Comparison of ENCODE assay signal across 1 cellular context in genomic region chr13:111114362-111115050, GRCh38.
TF ChIP-seq lines count a peak whose summit lies in the region.

No MANE protein-coding gene starts in this region.

TF ChIP-seq in HEK293, 187 proteins besides CTCF, POLR2A, EP300 and RAD21 (continued from another document):
- TF ChIP-seq ZNF391 (tag by site-specific recombination; IDR thresholded peaks at IDR 0.05; ENCODE audit: borderline replicate concordance, low read depth), result no peak
- no peak for TF ChIP-seq PRDM6 (tag by site-specific recombination; IDR thresholded peaks at IDR 0.05)
- TF ChIP-seq PRDM4 (tag by site-specific recombination; IDR thresholded peaks at IDR 0.05), result no peak
- peak; percentile 69; the same call in 1 of the 2 replicates for TF ChIP-seq ZNF76 (tag by site-specific recombination; IDR thresholded peaks at IDR 0.05; ENCODE audit: borderline replicate concordance, low read depth)
- TF ChIP-seq FEZF1 (tag by site-specific recombination; IDR thresholded peaks at IDR 0.05), result peak; percentile 78
- no peak for TF ChIP-seq ZNF549 (tag by site-specific recombination; IDR thresholded peaks at IDR 0.05)
- peak; percentile 69 for TF ChIP-seq ZBTB8A (tag by site-specific recombination; IDR thresholded peaks at IDR 0.05)
- TF ChIP-seq KLF7 (tag by site-specific recombination; IDR thresholded peaks at IDR 0.05; ENCODE audit: borderline replicate concordance), result no peak
- no peak for TF ChIP-seq ZNF747 (tag by site-specific recombination; IDR thresholded peaks at IDR 0.05)
- no peak for TF ChIP-seq ZNF626 (tag by site-specific recombination; IDR thresholded peaks at IDR 0.05)
- no peak for TF ChIP-seq GLIS1 (tag by site-specific recombination; IDR thresholded peaks at IDR 0.05)
- TF ChIP-seq ZNF658 (tag by site-specific recombination; IDR thresholded peaks at IDR 0.05), result no peak
- no peak for TF ChIP-seq ZBTB11 (tag by site-specific recombination; conservative IDR thresholded peaks at IDR 0.05; ENCODE audit: low read depth)
- TF ChIP-seq ZBTB26 (tag by site-specific recombination; optimal IDR thresholded peaks at IDR 0.05), result peak; percentile 36
- TF ChIP-seq ZNF2 (tag by site-specific recombination; IDR thresholded peaks at IDR 0.05), result 0 out of 2 replicates have a peak, but pooled peaks have one; percentile 42
- TF ChIP-seq HOXA7 (CRISPR knock-in tag; IDR thresholded peaks at IDR 0.05; ENCODE audit: borderline replicate concordance), result no peak
- no peak for TF ChIP-seq ZNF23 (tag by site-specific recombination; IDR thresholded peaks at IDR 0.05; ENCODE audit: borderline replicate concordance)
- TF ChIP-seq ZFP69B (tag by site-specific recombination; IDR thresholded peaks at IDR 0.05), result no peak
- TF ChIP-seq ZFP37 (tag by site-specific recombination; IDR thresholded peaks at IDR 0.05), result peak; percentile 34; the same call in 1 of the 2 replicates
- TF ChIP-seq ZNF580 (tag by site-specific recombination; IDR thresholded peaks at IDR 0.05), result no peak
- TF ChIP-seq BCL11B (tag by site-specific recombination; IDR thresholded peaks at IDR 0.05; ENCODE audit: low read depth), result no peak
- no peak for TF ChIP-seq PRDM1 (tag by site-specific recombination; IDR thresholded peaks at IDR 0.05)
